In the genomic region with DNA sequence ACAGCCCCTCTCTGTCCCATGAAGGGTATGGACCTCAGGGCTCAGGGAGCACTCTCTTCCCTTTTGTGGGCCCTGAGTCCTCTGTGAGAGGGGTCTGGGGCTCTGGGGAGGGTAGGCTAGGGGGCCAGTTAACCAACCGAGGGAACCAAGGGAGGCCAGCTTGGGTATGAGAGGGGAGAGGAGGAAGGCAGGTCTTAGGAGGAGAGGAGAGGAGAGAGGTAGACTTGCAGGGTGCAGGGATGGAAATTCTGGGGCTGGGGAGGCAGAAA, we compare ENCODE assay signal across 8 cellular contexts. TPM values are rescaled to one million over a fixed set of nuclear protein-coding genes. Genes with fewer than 3 reads are reported as not detected.
DNase-seq lines count a peak whose midpoint lies in the region; ATAC-seq and TF ChIP-seq lines count a peak whose summit lies in the region.

No MANE protein-coding gene starts in this region.

- DNase-seq in NT2/D1 (ENCODE audit: low read depth, low spot score) (no peak), KG1 (lab: John Stamatoyannopoulos, UW) (no peak), Ammon's horn (ENCODE audit: low spot score) (no peak), NCI-H1048 (lab: John Stamatoyannopoulos, UW) (no peak), NCI-H2081 (lab: John Stamatoyannopoulos, UW) (no peak)
- DNase-seq in effector memory CD8-positive, alpha-beta T cell: no peak

- H3K79me2 ChIP-seq in ACC112 (ENCODE audit: control insufficient read depth, insufficient read depth, low read length, unreplicated experiment) (no peaks in the 10 kb centered on the region), neural cell (replicated peaks; ENCODE audit: insufficient read depth, low read length) (no peaks in the 10 kb centered on the region)

- H3K4me1 Mint-ChIP-seq in effector memory CD8-positive, alpha-beta T cell (ENCODE audit: low read depth in 2 of 2): peaks cover 14% of the 10 kb centered on the region in 2 donors

- TF ChIP-seq EP300 in neural cell (conservative IDR thresholded peaks at IDR 0.05; ENCODE audit: poor library complexity, severe bottlenecking): no peak

- peaks cover 41 to 55% of the 10 kb centered on the region in 2 donors for H3K27me3 Mint-ChIP-seq in effector memory CD8-positive, alpha-beta T cell

- H3K9ac ChIP-seq in NT2/D1 (ENCODE audit: insufficient read length, low read depth) (peak overlapping the region; percentile 75), neural cell (ENCODE audit: low read length) (peak overlapping the region; percentile 83)

- H2AFZ ChIP-seq in ACC112 (ENCODE audit: low read length, unreplicated experiment): peak overlapping the region; percentile 66
- peak overlapping the region; percentile 67 for H2AFZ ChIP-seq in neural cell (ENCODE audit: low read depth, low read length)

- no peak for TF ChIP-seq CTCF in neural cell (IDR thresholded peaks at IDR 0.05; ENCODE audit: poor library complexity, severe bottlenecking)

- H3K27me3 ChIP-seq in ACC112 (ENCODE audit: insufficient read depth, low read length) (peaks cover 30% of the 10 kb centered on the region), NT2/D1 (ENCODE audit: insufficient read depth, insufficient read length) (peaks cover 33% of the 10 kb centered on the region), neural cell (ENCODE audit: insufficient read depth, low read depth, low read length) (no peaks in the 10 kb centered on the region)

- H4K20me1 ChIP-seq in neural cell (ENCODE audit: insufficient read depth): no peaks in the 10 kb centered on the region

- peak overlapping the region; percentile 60 for H3K4me2 ChIP-seq in neural cell (ENCODE audit: low read length)

- H3K27ac ChIP-seq in ACC112 (ENCODE audit: low read depth, low read length) (no peak overlapping the region), neural cell (ENCODE audit: low read length) (peak overlapping the region; percentile 43)

- H3K36me3 ChIP-seq in ACC112 (ENCODE audit: insufficient read depth, low read length) (no peaks in the 10 kb centered on the region), NT2/D1 (ENCODE audit: insufficient read depth, insufficient read length, low read length) (no peaks in the 10 kb centered on the region), neural cell (ENCODE audit: insufficient read depth, low read length) (no peaks in the 10 kb centered on the region)

- H3K9me3 ChIP-seq in NT2/D1 (ENCODE audit: insufficient read depth, low read length) (no peaks in the 10 kb centered on the region), neural cell (ENCODE audit: low read length) (no peaks in the 10 kb centered on the region)

- no peaks in the 10 kb centered on the region for H3K9me2 ChIP-seq in neural cell (ENCODE audit: insufficient read depth, low read length)

- H3K36me3 Mint-ChIP-seq in effector memory CD8-positive, alpha-beta T cell (ENCODE audit: insufficient read depth): peaks cover 4% of the 10 kb centered on the region

- peaks cover 4% of the 10 kb centered on the region for H3K4me1 ChIP-seq in ACC112 (ENCODE audit: control insufficient read depth, insufficient read depth, low read length, unreplicated experiment)
- no peaks in the 10 kb centered on the region for H3K4me1 ChIP-seq in NT2/D1 (ENCODE audit: insufficient read depth, insufficient read length)

- no peaks in the 10 kb centered on the region for H3F3A ChIP-seq in neural cell (ENCODE audit: insufficient read depth, low read length, poor library complexity, severe bottlenecking)

- H3K4me3 Mint-ChIP-seq in effector memory CD8-positive, alpha-beta T cell: peak overlapping the region; percentile 81 to 85

- peak overlapping the region; percentile 5 to 49 for H3K27ac Mint-ChIP-seq in effector memory CD8-positive, alpha-beta T cell

- no peaks in the 10 kb centered on the region for H3K9me3 Mint-ChIP-seq in effector memory CD8-positive, alpha-beta T cell

- H3K4me3 ChIP-seq in ACC112 (ENCODE audit: low read depth, low read length): peak overlapping the region; percentile 79
- H3K4me3 ChIP-seq in NT2/D1 (ENCODE audit: insufficient read length, low read depth): peak overlapping the region; percentile 67
- H3K4me3 ChIP-seq in neural cell (ENCODE audit: low read length): peak overlapping the region; percentile 67

- no peak for TF ChIP-seq RAD21 in neural cell (conservative IDR thresholded peaks at IDR 0.05)

- no peak for ATAC-seq in effector memory CD8-positive, alpha-beta T cell (replicated peaks)

TF ChIP-seq in neural cell, 6 proteins besides CTCF, POLR2A, EP300 and RAD21:
- TF ChIP-seq MXI1 (conservative IDR thresholded peaks at IDR 0.05; ENCODE audit: poor library complexity, severe bottlenecking): no peak
- no peak for TF ChIP-seq EZH2 (IDR thresholded peaks at IDR 0.05; ENCODE audit: borderline replicate concordance, insufficient read depth, low read length, poor library complexity, severe bottlenecking)
- TF ChIP-seq, protein P1, sequence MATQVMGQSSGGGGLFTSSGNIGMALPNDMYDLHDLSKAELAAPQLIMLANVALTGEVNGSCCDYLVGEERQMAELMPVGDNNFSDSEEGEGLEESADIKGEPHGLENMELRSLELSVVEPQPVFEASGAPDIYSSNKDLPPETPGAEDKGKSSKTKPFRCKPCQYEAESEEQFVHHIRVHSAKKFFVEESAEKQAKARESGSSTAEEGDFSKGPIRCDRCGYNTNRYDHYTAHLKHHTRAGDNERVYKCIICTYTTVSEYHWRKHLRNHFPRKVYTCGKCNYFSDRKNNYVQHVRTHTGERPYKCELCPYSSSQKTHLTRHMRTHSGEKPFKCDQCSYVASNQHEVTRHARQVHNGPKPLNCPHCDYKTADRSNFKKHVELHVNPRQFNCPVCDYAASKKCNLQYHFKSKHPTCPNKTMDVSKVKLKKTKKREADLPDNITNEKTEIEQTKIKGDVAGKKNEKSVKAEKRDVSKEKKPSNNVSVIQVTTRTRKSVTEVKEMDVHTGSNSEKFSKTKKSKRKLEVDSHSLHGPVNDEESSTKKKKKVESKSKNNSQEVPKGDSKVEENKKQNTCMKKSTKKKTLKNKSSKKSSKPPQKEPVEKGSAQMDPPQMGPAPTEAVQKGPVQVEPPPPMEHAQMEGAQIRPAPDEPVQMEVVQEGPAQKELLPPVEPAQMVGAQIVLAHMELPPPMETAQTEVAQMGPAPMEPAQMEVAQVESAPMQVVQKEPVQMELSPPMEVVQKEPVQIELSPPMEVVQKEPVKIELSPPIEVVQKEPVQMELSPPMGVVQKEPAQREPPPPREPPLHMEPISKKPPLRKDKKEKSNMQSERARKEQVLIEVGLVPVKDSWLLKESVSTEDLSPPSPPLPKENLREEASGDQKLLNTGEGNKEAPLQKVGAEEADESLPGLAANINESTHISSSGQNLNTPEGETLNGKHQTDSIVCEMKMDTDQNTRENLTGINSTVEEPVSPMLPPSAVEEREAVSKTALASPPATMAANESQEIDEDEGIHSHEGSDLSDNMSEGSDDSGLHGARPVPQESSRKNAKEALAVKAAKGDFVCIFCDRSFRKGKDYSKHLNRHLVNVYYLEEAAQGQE (IDR thresholded peaks at IDR 0.05; ENCODE audit: borderline replicate concordance): no peak
- TF ChIP-seq SMC3 (conservative IDR thresholded peaks at IDR 0.05; ENCODE audit: poor library complexity): no peak
- TF ChIP-seq POLR2AphosphoS5 (IDR thresholded peaks at IDR 0.05): no peak
- TF ChIP-seq TAF1 (IDR thresholded peaks at IDR 0.05; ENCODE audit: low read depth): no peak

RNA-seq across cellular contexts. Expression of a gene that starts 0.7 kb away (rescaled TPM):
- polyA plus RNA-seq in neural cell: 62.7 and 68.9 TPM in 2 replicates
- polyA minus RNA-seq in neural cell: 28.0 and 39.0 TPM in 2 replicates

RNA-seq across cellular contexts. Expression of a gene that starts 0.8 kb away (rescaled TPM):
- polyA plus RNA-seq in neural cell: 6.1 and 8.0 TPM in 2 replicates
- 3.6 and 4.6 TPM in 2 replicates for polyA minus RNA-seq in neural cell

RNA-seq across cellular contexts. Expression of a gene that starts 24.2 kb away (rescaled TPM):
- not detected in 2 replicates for polyA plus RNA-seq in neural cell
- polyA minus RNA-seq in neural cell: 0.58 TPM in 1 of 2 replicates, not detected in the other

RNA-seq across cellular contexts. Expression of a gene that starts 50.5 kb away (rescaled TPM):
- polyA plus RNA-seq in neural cell: 0.22 TPM in 1 of 2 replicates, not detected in the other
- 0.23 and 0.49 TPM in 2 replicates for polyA minus RNA-seq in neural cell
